ENCODE assay signal across 10 cellular contexts in the genomic region with DNA sequence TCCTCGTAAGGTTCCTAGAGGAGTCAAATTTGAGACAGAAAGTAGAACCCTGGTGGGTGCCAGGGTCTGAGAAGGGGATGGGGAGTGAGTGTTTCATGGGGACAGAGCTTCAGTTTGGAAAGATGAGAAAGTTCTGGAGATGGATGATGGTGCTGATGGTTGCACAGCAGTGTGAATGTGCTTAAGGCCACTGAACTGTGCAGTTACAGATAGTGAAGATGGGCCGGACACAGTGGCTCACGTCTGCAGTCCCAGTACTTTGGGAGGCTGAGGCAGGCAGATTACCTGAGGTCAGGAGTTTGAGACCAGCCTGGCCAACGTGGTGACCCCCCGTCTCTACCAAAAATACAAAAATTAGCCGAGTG. TPM values are rescaled to one million over a fixed set of nuclear protein-coding genes. Genes with fewer than 3 reads are reported as not detected.
DNase-seq lines count a peak whose midpoint lies in the region; ATAC-seq and TF ChIP-seq lines count a peak whose summit lies in the region.
"Had no signal": no experiment of that assay in that cellular context is flagged by ENCODE, and none has a peak within 500 bp of the region (broad histone marks: within the 10 kb centered on the region; RNA-seq: fewer than 3 reads in every experiment).

No MANE protein-coding gene starts in this region.

- H3K27me3 Mint-ChIP-seq in activated T-cell treated with anti-CD3 and anti-CD28 coated beads, Interleukin-2, amount 50 U/mL, for 24 hours: no peaks in the 10 kb centered on the region

- peaks cover 26% of the 10 kb centered on the region for H3K36me3 Mint-ChIP-seq in activated T-cell treated with anti-CD3 and anti-CD28 coated beads, Interleukin-2, amount 50 U/mL, for 24 hours (ENCODE audit: low read depth)

- H3K4me2 ChIP-seq in fibroblast of lung (ENCODE audit: extremely low read depth, insufficient read depth, low read length) (peak overlapping the region; percentile 85), smooth muscle cell (peak overlapping the region; percentile 91)

- no peaks in the 10 kb centered on the region for H3K9me3 Mint-ChIP-seq in activated T-cell treated with anti-CD3 and anti-CD28 coated beads, Interleukin-2, amount 50 U/mL, for 24 hours

- peak overlapping the region; percentile 78 for H3K27ac Mint-ChIP-seq in activated T-cell treated with anti-CD3 and anti-CD28 coated beads, Interleukin-2, amount 50 U/mL, for 24 hours

- peak overlapping the region; percentile 88 for H3K4me3 ChIP-seq in SK-N-MC
- H3K4me3 ChIP-seq in fibroblast of lung (replicated peaks in 1 of 4; ENCODE audit: control extremely low read depth in 1 of 4, insufficient read depth in 1 of 4, low read depth in 3 of 4, low read length in 4 of 4): peak overlapping the region; percentile 69 to 93 (median 82)
- H3K4me3 ChIP-seq in smooth muscle cell: peak overlapping the region; percentile 70

- H3K79me2 ChIP-seq in fibroblast of lung (ENCODE audit: control insufficient read depth, insufficient read depth, low read length): peaks cover 42% of the 10 kb centered on the region
- peaks cover 20% of the 10 kb centered on the region for H3K79me2 ChIP-seq in smooth muscle cell (ENCODE audit: low read depth)

- no peaks in the 10 kb centered on the region for H3K27me3 ChIP-seq in fibroblast of lung (ENCODE audit: control insufficient read depth, insufficient read depth, low read length)
- H3K27me3 ChIP-seq in smooth muscle cell (ENCODE audit: low read depth): no peaks in the 10 kb centered on the region
- H3K27me3 ChIP-seq: spleen had no signal

- H3K4me1 Mint-ChIP-seq in activated T-cell treated with anti-CD3 and anti-CD28 coated beads, Interleukin-2, amount 50 U/mL, for 24 hours (ENCODE audit: low read depth): peaks cover 11% of the 10 kb centered on the region

- H3K36me3 ChIP-seq in SK-N-MC (ENCODE audit: insufficient read depth, low read length): peaks cover 12% of the 10 kb centered on the region; the same call in 1 of the 2 replicates
- no peaks in the 10 kb centered on the region for H3K36me3 ChIP-seq in fibroblast of lung (ENCODE audit: control insufficient read depth, insufficient read depth, low read length)
- no peaks in the 10 kb centered on the region for H3K36me3 ChIP-seq in smooth muscle cell (ENCODE audit: low read depth)

- H3K9ac ChIP-seq in SK-N-MC (ENCODE audit: insufficient read length) (peak overlapping the region; percentile 83), fibroblast of lung (ENCODE audit: insufficient read depth, low read length) (no peak overlapping the region), smooth muscle cell (ENCODE audit: low read depth) (no peak overlapping the region)

- H3K4me1 ChIP-seq in fibroblast of lung (ENCODE audit: control insufficient read depth, extremely low read depth, insufficient read depth, low read length) (peaks cover 17% of the 10 kb centered on the region), smooth muscle cell (ENCODE audit: low read depth) (peaks cover 7% of the 10 kb centered on the region)

- no peaks in the 10 kb centered on the region for H3K9me3 ChIP-seq in SK-N-MC (ENCODE audit: low read depth, low read length)
- no peaks in the 10 kb centered on the region for H3K9me3 ChIP-seq in fibroblast of lung (ENCODE audit: control insufficient read depth, insufficient read depth, low read depth, low read length)
- no peaks in the 10 kb centered on the region for H3K9me3 ChIP-seq in smooth muscle cell (replicated peaks; ENCODE audit: low read depth)
- H3K9me3 ChIP-seq: spleen had no signal

- no peak overlapping the region for H3K27ac ChIP-seq in SK-N-MC
- H3K27ac ChIP-seq in fibroblast of lung (ENCODE audit: insufficient read depth, low read length): no peak overlapping the region
- no peak overlapping the region for H3K27ac ChIP-seq in smooth muscle cell (ENCODE audit: low read depth)

- 59% methylated on average over 6 of the region's 6 CpGs for WGBS in smooth muscle cell (ENCODE audit: low lambda C conversion rate)

- H3F3A ChIP-seq in smooth muscle cell (ENCODE audit: low read depth): no peaks in the 10 kb centered on the region

- peak overlapping the region; percentile 82 for H3K4me3 Mint-ChIP-seq in activated T-cell treated with anti-CD3 and anti-CD28 coated beads, Interleukin-2, amount 50 U/mL, for 24 hours

- ATAC-seq in GM18909 (IDR thresholded peaks at IDR 0.05; ENCODE audit: poor library complexity, unreplicated experiment): no peak

- no peak for DNase-seq in activated T-cell treated with anti-CD3 and anti-CD28 coated beads, Interleukin-2, amount 50 U/mL, for 24 hours
- no peak for DNase-seq in activated T-cell treated with anti-CD3 and anti-CD28 coated beads, Interleukin-2, amount 50 U/mL, for 48 hours
- DNase-seq in SK-N-MC (ENCODE audit: low read depth, low spot score): no peak
- no peak for DNase-seq in fibroblast of lung (ENCODE audit: low read depth in 2 of 2)
- no peak for DNase-seq in smooth muscle cell (lab: John Stamatoyannopoulos, UW; ENCODE audit: unreplicated experiment)
- no peak for DNase-seq in DMS79 treated with DMSO at 0.1 percent for 48 hours (lab: John Stamatoyannopoulos, UW)
- no peak for DNase-seq in NOMO-1 (lab: John Stamatoyannopoulos, UW; ENCODE audit: unreplicated experiment in 2 of 2)
- DNase-seq: C1 segment of cervical spinal cord, spleen had no signal

- TF ChIP-seq CTCF in fibroblast of lung (conservative IDR thresholded peaks at IDR 0.05 in 1 of 2, IDR thresholded peaks at IDR 0.05 in 1 of 2; ENCODE audit: low read depth in 1 of 2, low read length in 2 of 2) (no peak), smooth muscle cell (IDR thresholded peaks at IDR 0.05; ENCODE audit: borderline replicate concordance, insufficient read depth, poor library complexity, severe bottlenecking) (no peak)

- H2AFZ ChIP-seq in fibroblast of lung (ENCODE audit: low read length): peak overlapping the region; percentile 26
- no peak overlapping the region for H2AFZ ChIP-seq in smooth muscle cell (ENCODE audit: low read depth)

- H4K20me1 ChIP-seq in fibroblast of lung (ENCODE audit: control insufficient read depth, extremely low read depth, insufficient read depth, low read length) (no peaks in the 10 kb centered on the region), smooth muscle cell (ENCODE audit: low read depth) (no peaks in the 10 kb centered on the region)

RNA-seq across cellular contexts. Expression of gene SPC24, which starts 0.9 kb away (rescaled TPM):
- total RNA-seq in fibroblast of lung (3.9 and 32.0 TPM in 2 replicates), smooth muscle cell (7.6 and 10.1 TPM in 2 replicates)
- polyA plus RNA-seq in fibroblast of lung (8.1 and 32.0 TPM in 2 replicates), smooth muscle cell (6.1 and 9.7 TPM in 2 replicates)
- 9.4 and 37.2 TPM in 2 replicates for polyA plus RNA-seq in fibroblast of lung (2012)
- polyA minus RNA-seq in fibroblast of lung (ENCODE audit: low replicate concordance): 11.4 and 64.9 TPM in 2 replicates

RNA-seq across cellular contexts. Expression of gene KANK2, which starts 42.7 kb away (rescaled TPM):
- total RNA-seq in fibroblast of lung (435 and 511 TPM in 2 replicates), smooth muscle cell (28.1 and 44.1 TPM in 2 replicates)
- polyA plus RNA-seq in fibroblast of lung (192 and 197 TPM in 2 replicates), smooth muscle cell (31.9 and 32.0 TPM in 2 replicates)
- polyA plus RNA-seq in fibroblast of lung (2012): 343 and 345 TPM in 2 replicates
- 1,080 and 1,176 TPM in 2 replicates for polyA minus RNA-seq in fibroblast of lung (ENCODE audit: low replicate concordance)
